Comparison of ENCODE assay signal across 24 cellular contexts in genomic region chr19:16562608-16563025, GRCh38. TPM values are rescaled to one million over a fixed set of nuclear protein-coding genes. Genes with fewer than 3 reads are reported as not detected.
DNase-seq lines count a peak whose midpoint lies in the region; ATAC-seq, FAIRE-seq and TF ChIP-seq lines count a peak whose summit lies in the region.
"Had no signal": no experiment of that assay in that cellular context is flagged by ENCODE, and none has a peak within 500 bp of the region (broad histone marks: within the 10 kb centered on the region; RNA-seq: fewer than 3 reads in every experiment).

No MANE protein-coding gene starts in this region.

- in situ Hi-C loops in K562 (cut with MboI), result no loop called here

- no peaks in the 10 kb centered on the region for H3K9me3 Mint-ChIP-seq in activated CD8-positive, alpha-beta memory T cell treated with anti-CD3 and anti-CD28 coated beads, Interleukin-2, amount 10 ng/mL, durations not matched to agents 7 days and 5 days (ENCODE audit: low read depth)
- H3K9me3 Mint-ChIP-seq in CD8-positive, alpha-beta memory T cell, result no peaks in the 10 kb centered on the region
- H3K9me3 Mint-ChIP-seq: CD4-positive, alpha-beta T cell; CD8-positive, alpha-beta T cell had no signal

- no peak overlapping the region for H3K4me3 Mint-ChIP-seq in activated CD8-positive, alpha-beta memory T cell treated with anti-CD3 and anti-CD28 coated beads, Interleukin-2, amount 10 ng/mL, durations not matched to agents 7 days and 5 days
- H3K4me3 Mint-ChIP-seq in CD8-positive, alpha-beta memory T cell, result no peak overlapping the region
- H3K4me3 Mint-ChIP-seq: B cell; CD4-positive, alpha-beta T cell; CD8-positive, alpha-beta T cell had no signal

- TF ChIP-seq POLR2A in K562 (conservative IDR thresholded peaks at IDR 0.05) (no peak), thyroid gland (IDR thresholded peaks at IDR 0.05) (no peak)

- H3K4me2 ChIP-seq in K562 (ENCODE audit: insufficient read depth, low read length), result peak overlapping the region; percentile 36
- H3K4me2 ChIP-seq: A549; BLaER1 treated with 17β-estradiol and CSF1 and Interleukin-3, amounts not matched to agents 10 nM and 100 nM had no signal

- DNase-seq in activated CD8-positive, alpha-beta memory T cell treated with anti-CD3 and anti-CD28 coated beads, Interleukin-2, amount 10 ng/mL, durations not matched to agents 7 days and 5 days, result no peak
- no peak for DNase-seq in activated CD8-positive, alpha-beta memory T cell treated with anti-CD3 and anti-CD28 coated beads, Interleukin-2, amount 50 U/mL, for 4 hours
- DNase-seq in CD8-positive, alpha-beta memory T cell, result no peak
- DNase-seq in K562 (ENCODE audit: extremely low read depth in 1 of 4, low spot score in 3 of 4) (peak in 2 of 4 experiments; percentile 4 to 57), thyroid gland (no peak), DMS79 treated with DMSO at 0.1 percent for 48 hours (lab: John Stamatoyannopoulos, UW) (no peak)
- no peak for DNase-seq in stimulated activated CD4-positive, alpha-beta T cell treated with anti-CD3 and anti-CD28 coated beads, Interleukin-4, amount 100 ng/mL, for 24 hours
- DNase-seq: AML-193; CD4-positive, alpha-beta T cell; CD8-positive, alpha-beta T cell; COR-L47; DMS 273 treated with DMSO at 0.1 percent for 48 hours; DMS153; DMS53; DMS79 had no signal

- POLR2A ChIA-PET in CD8-positive, alpha-beta memory T cell (lab: Charles Lee), result no interaction called here
- POLR2A ChIA-PET in K562 (lab: Yijun Ruan, JAX), result interaction anchor here (0.7 to 1.6 kb wide), 4 partner anchors 10 to 726 kb away, joined by 3 to 7 read pairs (median 4); partner anchors contain the start of gene SLC35E1

- TF ChIP-seq RAD21 in K562 (CRISPR knock-in tag; conservative IDR thresholded peaks at IDR 0.05 in 1 of 2, IDR thresholded peaks at IDR 0.05 in 1 of 2), result no peak

- H3K27ac ChIP-seq in CD8-positive, alpha-beta memory T cell (ENCODE audit: low read depth, low read length), result peak overlapping the region; percentile 22
- H3K27ac ChIP-seq in VCaP (peak overlapping the region; percentile 100), K562 (ENCODE audit: extremely low read depth, low read depth, low read length) (peak overlapping the region; percentile 80), thyroid gland (no peak overlapping the region)
- H3K27ac ChIP-seq: A549; BLaER1 treated with 17β-estradiol and CSF1 and Interleukin-3, amounts not matched to agents 10 nM and 100 nM; C4-2B had no signal

- peaks cover 22% of the 10 kb centered on the region for H3K4me1 ChIP-seq in CD8-positive, alpha-beta memory T cell (ENCODE audit: insufficient read depth, low read length)
- peaks cover 6 to 16% of the 10 kb centered on the region in 2 experiments; a peak in 3 of 5 replicates for H3K4me1 ChIP-seq in K562 (replicated peaks in 1 of 2; ENCODE audit: control insufficient read depth in 2 of 2, insufficient read depth in 2 of 2, low read length in 2 of 2)
- no peaks in the 10 kb centered on the region for H3K4me1 ChIP-seq in thyroid gland
- H3K4me1 ChIP-seq: A549 had no signal

- no peak overlapping the region for H3K4me3 ChIP-seq in CD8-positive, alpha-beta memory T cell (ENCODE audit: low read length)
- H3K4me3 ChIP-seq in K562 (no peak overlapping the region), thyroid gland (replicated peaks in 1 of 3) (no peak overlapping the region)
- H3K4me3 ChIP-seq: A549; BLaER1 treated with 17β-estradiol and CSF1 and Interleukin-3, amounts not matched to agents 10 nM and 100 nM; GM12878 had no signal

- no peaks in the 10 kb centered on the region for H3K27me3 ChIP-seq in CD8-positive, alpha-beta memory T cell (ENCODE audit: insufficient read depth, low read length, poor library complexity, severe bottlenecking)
- no peaks in the 10 kb centered on the region for H3K27me3 ChIP-seq in K562 (ENCODE audit: control insufficient read depth in 2 of 2, insufficient read depth in 2 of 2, low read length in 2 of 2)
- H3K27me3 ChIP-seq in thyroid gland, result no peaks in the 10 kb centered on the region
- H3K27me3 ChIP-seq: BLaER1 treated with 17β-estradiol and CSF1 and Interleukin-3, amounts not matched to agents 10 nM and 100 nM had no signal

- no peaks in the 10 kb centered on the region for H3K9me3 ChIP-seq in CD8-positive, alpha-beta memory T cell (ENCODE audit: low read length)
- no peaks in the 10 kb centered on the region for H3K9me3 ChIP-seq in K562 (replicated peaks; ENCODE audit: control insufficient read depth, insufficient read depth, low read depth, low read length)
- H3K9me3 ChIP-seq in thyroid gland, result no peaks in the 10 kb centered on the region
- H3K9me3 ChIP-seq: A549 had no signal

- no peaks in the 10 kb centered on the region for H4K20me1 ChIP-seq in K562 (replicated peaks; ENCODE audit: control insufficient read depth, insufficient read depth, low read length)

- H3K27ac Mint-ChIP-seq in activated CD8-positive, alpha-beta memory T cell treated with anti-CD3 and anti-CD28 coated beads, Interleukin-2, amount 10 ng/mL, durations not matched to agents 7 days and 5 days, result peak overlapping the region; percentile 61
- peak overlapping the region in 2 of 8 donors; percentile 58 to 73 for H3K27ac Mint-ChIP-seq in CD8-positive, alpha-beta memory T cell
- H3K27ac Mint-ChIP-seq: B cell; CD8-positive, alpha-beta T cell had no signal

- H3K27me3 Mint-ChIP-seq in activated CD8-positive, alpha-beta memory T cell treated with anti-CD3 and anti-CD28 coated beads, Interleukin-2, amount 10 ng/mL, durations not matched to agents 7 days and 5 days, result no peaks in the 10 kb centered on the region
- H3K27me3 Mint-ChIP-seq in CD8-positive, alpha-beta memory T cell, result no peaks in the 10 kb centered on the region
- H3K27me3 Mint-ChIP-seq: B cell; CD4-positive, alpha-beta T cell had no signal

- peak; percentile 75 for FAIRE-seq in K562 (lab: Jason Lieb, UNC)
- FAIRE-seq: A549, G401.6, GM12878, GM12892, GM18507 had no signal

- peaks cover 5% of the 10 kb centered on the region for H3K79me2 ChIP-seq in K562 (ENCODE audit: control insufficient read depth, insufficient read depth, low read length)

- intact Hi-C loops in K562 (cut with micrococcal nuclease) (no loop called here), thyroid gland (cut with DNase I) (no loop called here)

- WGBS in K562 (ENCODE audit: insufficient coverage, low coverage, missing lambda C conversion rate), result 39% methylated on average over 5 of the region's 6 CpGs
- 96 to 99% methylated on average over 6 of the region's 6 CpGs for WGBS in thyroid gland, 2 donors

- peaks cover 35% of the 10 kb centered on the region for H3K4me1 Mint-ChIP-seq in activated CD8-positive, alpha-beta memory T cell treated with anti-CD3 and anti-CD28 coated beads, Interleukin-2, amount 10 ng/mL, durations not matched to agents 7 days and 5 days
- H3K4me1 Mint-ChIP-seq in CD8-positive, alpha-beta memory T cell, result peaks cover 18 to 30% (median 20%) of the 10 kb centered on the region in 3 donors

- no peak for ATAC-seq in activated CD8-positive, alpha-beta memory T cell treated with anti-CD3 and anti-CD28 coated beads, Interleukin-2, amount 10 ng/mL, durations not matched to agents 7 days and 5 days
- ATAC-seq in K562, result peak; percentile 88
- ATAC-seq: A549; CD8-positive, alpha-beta T cell; GM12878 had no signal

- CTCF ChIA-PET in activated CD8-positive, alpha-beta memory T cell treated with anti-CD3 and anti-CD28 coated beads, Interleukin-2, amount 10 ng/mL, durations not matched to agents 7 days and 5 days (lab: Charles Lee), result interaction anchor here (2.4 kb wide), 1 partner anchor 11 kb away, joined by 11 read pairs; no protein-coding TSS in a partner anchor
- CTCF ChIA-PET in CD8-positive, alpha-beta memory T cell (lab: Charles Lee), result interaction anchor here (0.7 to 1.3 kb wide), 3 partner anchors 9 to 11 kb away, joined by 3 read pairs; no protein-coding TSS in a partner anchor
- CTCF ChIA-PET in K562 (lab: Yijun Ruan, JAX; ENCODE audit: low intra/inter-chr PET ratio), result no interaction called here

- peak; percentile 62; the same call in 1 of the 2 replicates for TF ChIP-seq EP300 in K562 (IDR thresholded peaks at IDR 0.05; ENCODE audit: low read length)

- TF ChIP-seq CTCF in VCaP (conservative IDR thresholded peaks at IDR 0.05) (no peak), K562 (IDR thresholded peaks at IDR 0.05 in 2 of 3, conservative IDR thresholded peaks at IDR 0.05 in 1 of 3; ENCODE audit: insufficient read depth in 2 of 3, low read depth in 1 of 3, low read length in 3 of 3) (no peak), thyroid gland (IDR thresholded peaks at IDR 0.05) (no peak)

- H3K9me1 ChIP-seq in K562 (ENCODE audit: control insufficient read depth, insufficient read depth, low read length), result no peaks in the 10 kb centered on the region

- peaks cover 26% of the 10 kb centered on the region for H3K36me3 ChIP-seq in CD8-positive, alpha-beta memory T cell (ENCODE audit: insufficient read depth, low read length)
- H3K36me3 ChIP-seq in K562 (ENCODE audit: control insufficient read depth, insufficient read depth, low read length), result peaks cover 70% of the 10 kb centered on the region
- peaks cover 39 to 50% of the 10 kb centered on the region in 2 donors for H3K36me3 ChIP-seq in thyroid gland

- peak overlapping the region; percentile 59 to 82 for H3K9ac ChIP-seq in K562 (ENCODE audit: insufficient read depth in 1 of 2, low read depth in 2 of 2, low read length in 2 of 2)
- H3K9ac ChIP-seq: BLaER1 treated with 17β-estradiol and CSF1 and Interleukin-3, amounts not matched to agents 10 nM and 100 nM had no signal

- H3K36me3 Mint-ChIP-seq in activated CD8-positive, alpha-beta memory T cell treated with anti-CD3 and anti-CD28 coated beads, Interleukin-2, amount 10 ng/mL, durations not matched to agents 7 days and 5 days, result peaks cover 58% of the 10 kb centered on the region
- peaks cover 4 to 60% (median 21%) of the 10 kb centered on the region in 3 donors for H3K36me3 Mint-ChIP-seq in CD8-positive, alpha-beta memory T cell

- H2AFZ ChIP-seq in K562 (ENCODE audit: low read depth, low read length), result peak overlapping the region; percentile 71

- BruUV-seq in K562 (replicated peaks; lab: Mats Ljungman, UMichigan), result no TSS peak

RNA-seq across cellular contexts. Expression of gene SLC35E1, which starts 9.6 kb away (rescaled TPM):
- total RNA-seq in activated CD8-positive, alpha-beta memory T cell treated with anti-CD3 and anti-CD28 coated beads, Interleukin-2, amount 10 ng/mL, durations not matched to agents 7 days and 5 days, result 10 to 100 TPM; 46.2 to 46.3 TPM
- total RNA-seq in CD8-positive, alpha-beta memory T cell, result 10 to 100 TPM; 41.9 to 43.8 TPM
- polyA plus RNA-seq in CD8-positive, alpha-beta memory T cell, result 30.6 TPM
- total RNA-seq in K562 (2011; cell fraction: chromatin; rRNA removed; ENCODE audit: low replicate concordance), result 132 and 248 TPM in 2 replicates
- total RNA-seq in K562 (2011; cell fraction: nucleolus; rRNA removed), result 136 and 163 TPM in 2 replicates
- total RNA-seq in K562 (2011; cell fraction: nucleoplasm; rRNA removed), result 156 and 184 TPM in 2 replicates
- 18.5 and 24.4 TPM in 2 replicates for total RNA-seq in K562 (2014; rRNA removed)
- total RNA-seq in K562 (2014; rRNA removed; fragmentation: Illumina TruSeq; extraction: Trizol), result 27.8 and 28.4 TPM in 2 replicates
- 25.7 and 27.3 TPM in 2 replicates for total RNA-seq in K562 (2015; rRNA removed; fragmentation: Illumina TruSeq; extraction: Trizol)
- 40.1 and 44.5 TPM in 2 replicates for total RNA-seq in K562 (2021)
- 28.0 and 40.1 TPM in 2 replicates for polyA plus RNA-seq in K562 (2011; rRNA removed)
- polyA plus RNA-seq in K562 (2011; cell fraction: cytosol; rRNA removed), result 41.7 and 60.4 TPM in 2 replicates
- 28.4 and 51.0 TPM in 2 replicates for polyA plus RNA-seq in K562 (2011; cell fraction: nucleus; rRNA removed)
- 23.2 and 28.7 TPM in 2 replicates for polyA plus RNA-seq in K562 (2012)
- polyA plus RNA-seq in K562 (2014; fragmentation: Illumina TruSeq; extraction: Trizol), result 31.3 and 34.3 TPM in 2 replicates
- 10 to 100 TPM; 15.0 to 16.1 TPM for polyA plus RNA-seq in K562 (2014; fragmentation: Nextera tagmentation; extraction: Ambion mirVana)
- polyA plus RNA-seq in K562 (2014; rRNA removed), result 19.3 and 29.4 TPM in 2 replicates
- 54.7 and 61.3 TPM in 2 replicates for polyA minus RNA-seq in K562 (2011; rRNA and poly(A)+ RNA removed)
- polyA minus RNA-seq in K562 (2011; cell fraction: cytosol; rRNA and poly(A)+ RNA removed), result 47.2 and 51.0 TPM in 2 replicates
- 20.2 and 28.9 TPM in 2 replicates for polyA minus RNA-seq in K562 (2011; cell fraction: nucleus; rRNA and poly(A)+ RNA removed)
- total RNA-seq in thyroid gland, result 10 to 100 TPM; 33.3 to 49.3 (median 38.6) TPM

RNA-seq across cellular contexts. Expression of gene CHERP, which starts 20.4 kb away (rescaled TPM):
- total RNA-seq in activated CD8-positive, alpha-beta memory T cell treated with anti-CD3 and anti-CD28 coated beads, Interleukin-2, amount 10 ng/mL, durations not matched to agents 7 days and 5 days, result 10 to 100 TPM; 66.5 to 74.5 TPM
- 10 to 100 TPM; 73.1 to 74.2 TPM for total RNA-seq in CD8-positive, alpha-beta memory T cell
- polyA plus RNA-seq in CD8-positive, alpha-beta memory T cell, result 20.3 TPM
- total RNA-seq in K562 (2011; cell fraction: chromatin; rRNA removed; ENCODE audit: low replicate concordance), result 69.6 and 152 TPM in 2 replicates
- 74.1 and 82.9 TPM in 2 replicates for total RNA-seq in K562 (2011; cell fraction: nucleolus; rRNA removed)
- 82.4 and 95.0 TPM in 2 replicates for total RNA-seq in K562 (2011; cell fraction: nucleoplasm; rRNA removed)
- total RNA-seq in K562 (2014; rRNA removed) (7.8 and 9.6 TPM in 2 replicates), K562 (2014; rRNA removed; fragmentation: Illumina TruSeq; extraction: Trizol) (4.5 and 6.9 TPM in 2 replicates), K562 (2015; rRNA removed; fragmentation: Illumina TruSeq; extraction: Trizol) (10.1 and 10.8 TPM in 2 replicates), K562 (2021) (76.7 and 85.1 TPM in 2 replicates), thyroid gland (10 to 100 TPM in 3 of 4 donors, 1 to 10 TPM in 1; 8.1 to 15.5 (median 11.7) TPM)
- polyA plus RNA-seq in K562 (2011; rRNA removed) (4.9 and 9.0 TPM in 2 replicates), K562 (2014; fragmentation: Illumina TruSeq; extraction: Trizol) (26.3 and 41.8 TPM in 2 replicates), K562 (2014; fragmentation: Nextera tagmentation; extraction: Ambion mirVana) (under 1 TPM; 0.60 to 0.75 TPM), K562 (2014; rRNA removed) (34.3 and 36.7 TPM in 2 replicates)
- polyA plus RNA-seq in K562 (2011; cell fraction: cytosol; rRNA removed), result 5.3 and 7.6 TPM in 2 replicates
- polyA plus RNA-seq in K562 (2011; cell fraction: nucleus; rRNA removed), result 47.7 and 60.8 TPM in 2 replicates
- polyA plus RNA-seq in K562 (2012), result 37.7 and 48.9 TPM in 2 replicates
- 4.3 and 4.9 TPM in 2 replicates for polyA minus RNA-seq in K562 (2011; rRNA and poly(A)+ RNA removed)
- polyA minus RNA-seq in K562 (2011; cell fraction: cytosol; rRNA and poly(A)+ RNA removed), result 24.6 and 35.2 TPM in 2 replicates
- polyA minus RNA-seq in K562 (2011; cell fraction: nucleus; rRNA and poly(A)+ RNA removed), result 23.3 and 23.4 TPM in 2 replicates

Comparison
In these comparisons a context has a peak if more than half of its experiments do, and no peak if none do; other contexts are left out.
1. H3K27ac ChIP-seq: peak in CD8-positive, alpha-beta memory T cell (single experiment), VCaP (single experiment) and K562 (single experiment); none in thyroid gland (0 of 3).